Comparison of ENCODE assay signal across 8 cellular contexts in the genomic region with DNA sequence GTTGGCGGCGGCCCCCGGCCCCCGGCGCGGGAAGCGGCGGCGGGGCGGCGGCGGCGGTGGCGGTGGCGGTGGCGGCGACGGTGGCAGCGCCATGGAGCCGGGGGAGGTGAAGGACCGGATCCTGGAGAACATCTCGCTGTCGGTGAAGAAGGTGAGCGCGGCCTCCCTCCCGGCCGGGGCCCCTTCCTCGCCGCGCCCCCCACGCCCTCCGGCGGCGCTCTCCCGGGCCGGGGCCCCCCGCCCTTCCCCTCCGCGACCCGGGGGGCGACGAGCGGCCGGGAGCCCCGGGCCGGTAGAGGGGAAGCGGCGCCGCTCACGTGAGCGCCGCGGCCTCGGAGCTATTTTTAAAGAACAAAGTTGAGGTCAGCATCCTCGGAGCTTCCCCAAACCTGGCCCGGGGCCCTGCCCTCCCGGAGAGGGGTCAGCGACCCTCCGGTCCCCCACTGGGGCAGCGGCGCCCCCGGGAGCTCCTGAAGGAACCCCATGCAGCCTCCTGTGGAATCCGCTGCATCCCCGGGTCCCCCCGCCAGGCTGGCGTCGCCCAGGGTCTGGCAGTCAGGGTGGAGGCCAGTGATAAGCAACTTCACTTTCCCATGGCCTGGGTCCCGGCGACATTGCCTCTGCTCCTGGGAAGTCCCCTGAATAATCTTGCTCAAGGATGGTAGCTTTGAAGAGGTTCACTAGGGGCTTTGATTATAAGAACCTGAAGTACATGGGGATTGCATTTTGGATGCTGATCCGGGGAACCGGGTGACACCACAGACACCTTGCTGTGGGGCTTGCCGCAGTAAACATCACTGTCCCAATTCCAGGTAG. TPM values are rescaled to one million over a fixed set of nuclear protein-coding genes. Genes with fewer than 3 reads are reported as not detected.
A peak's percentile ranks its signal among the peaks of the same experiment; 100 is the strongest.
DNase-seq lines count a peak whose midpoint lies in the region; ATAC-seq and TF ChIP-seq lines count a peak whose summit lies in the region.

No MANE protein-coding gene starts in this region.

- TF ChIP-seq CTCF in DOHH2 (IDR thresholded peaks at IDR 0.05; ENCODE audit: low read depth, low read length, poor library complexity, severe bottlenecking): no peak
- TF ChIP-seq CTCF in HEK293 (tag by site-specific recombination; IDR thresholded peaks at IDR 0.05): 0 out of 2 replicates have a peak, but pooled peaks have one; percentile 18
- TF ChIP-seq CTCF in astrocyte of the spinal cord (IDR thresholded peaks at IDR 0.05; ENCODE audit: low read depth, low read length): no peak

- peak overlapping the region; percentile 81 for H3K4me2 ChIP-seq in DOHH2 (ENCODE audit: low read length)

- DNase-seq in SJSA1 (ENCODE audit: low read depth in 1 of 2, low spot score in 2 of 2) (peak; percentile 59), astrocyte of the spinal cord (ENCODE audit: low read depth, low spot score) (no peak), NCI-H1105 (lab: John Stamatoyannopoulos, UW) (no peak)

- H3K9me3 ChIP-seq in DOHH2 (ENCODE audit: control insufficient read depth, insufficient read depth, low read length) (no peaks in the 10 kb centered on the region), HEK293 (ENCODE audit: control insufficient read depth, insufficient read depth, low read depth, low read length) (no peaks in the 10 kb centered on the region), SJSA1 (replicated peaks) (no peaks in the 10 kb centered on the region), iPS-15b (ENCODE audit: control insufficient read depth, insufficient read depth, low read length) (no peaks in the 10 kb centered on the region)

- POLR2A ChIA-PET in HEK293 (lab: Yijun Ruan, JAX): interaction anchor here (0.5 to 1.2 kb wide), 2 partner anchors 41 to 232 kb away, joined by 3 to 4 read pairs; no protein-coding TSS in a partner anchor

- H3K36me3 ChIP-seq in DOHH2 (ENCODE audit: control insufficient read depth, low read length) (0 out of 2 replicates have a peak, but pooled peaks cover 2% of the 10 kb centered on the region), HEK293 (ENCODE audit: control insufficient read depth in 2 of 2, insufficient read depth in 1 of 2, low read length in 2 of 2) (peaks cover 0 to 16% of the 10 kb centered on the region in 2 experiments; a peak in 1 of 3 replicates), SJSA1 (peaks cover 20% of the 10 kb centered on the region), iPS-15b (ENCODE audit: control insufficient read depth, insufficient read depth, low read length) (no peaks in the 10 kb centered on the region)

- H3K27ac ChIP-seq in DOHH2 (ENCODE audit: low read depth, low read length): peak overlapping the region; percentile 7; the same call in 1 of the 2 replicates
- peak overlapping the region; percentile 78 for H3K27ac ChIP-seq in HEK293 (ENCODE audit: extremely low read depth, low read depth, low read length)
- H3K27ac ChIP-seq in SJSA1: peak overlapping the region; percentile 73
- peak overlapping the region; percentile 81 to 100 (median 99) for H3K27ac ChIP-seq in skin epidermis

- H3K79me2 ChIP-seq in DOHH2 (ENCODE audit: control insufficient read depth, low read length): peaks cover 55% of the 10 kb centered on the region

- ATAC-seq in GM18511 (IDR thresholded peaks at IDR 0.05; ENCODE audit: unreplicated experiment): no peak

- in situ Hi-C loops in astrocyte of the spinal cord (cut with HindIII; ENCODE audit: low sequenced_read_pairs): no loop called here

- H3K4me3 ChIP-seq in DOHH2 (ENCODE audit: low read length) (peak overlapping the region; percentile 93), HEK293 (ENCODE audit: low read depth, low read length) (peak overlapping the region; percentile 83), SJSA1 (peak overlapping the region; percentile 94), astrocyte of the spinal cord (ENCODE audit: low read depth, low read length) (peak overlapping the region; percentile 80), iPS-15b (ENCODE audit: low read depth, low read length) (peak overlapping the region; percentile 70), skin epidermis (peak overlapping the region; percentile 68 to 93 (median 88))

- peaks cover 16% of the 10 kb centered on the region for H3F3A ChIP-seq in DOHH2 (ENCODE audit: control insufficient read depth, insufficient read depth)

- CTCF ChIA-PET in HEK293 (lab: Yijun Ruan, JAX): interaction anchor here (0.6 to 1.0 kb wide), 4 partner anchors 21 to 158 kb away, joined by 3 to 5 read pairs (median 4); a partner anchor contains a TSS

- H3K4me1 ChIP-seq in DOHH2 (ENCODE audit: control insufficient read depth, low read length): peaks cover 41% of the 10 kb centered on the region
- no peaks in the 10 kb centered on the region; the same call in 1 of the 2 replicates for H3K4me1 ChIP-seq in HEK293 (ENCODE audit: control insufficient read depth, insufficient read depth, low read length)
- peaks cover 28% of the 10 kb centered on the region for H3K4me1 ChIP-seq in SJSA1 (replicated peaks)
- H3K4me1 ChIP-seq in iPS-15b (ENCODE audit: control insufficient read depth, insufficient read depth, low read length): no peaks in the 10 kb centered on the region

- H3K27me3 ChIP-seq in DOHH2 (ENCODE audit: control insufficient read depth, low read length) (no peaks in the 10 kb centered on the region), SJSA1 (replicated peaks) (no peaks in the 10 kb centered on the region), iPS-15b (ENCODE audit: control insufficient read depth, insufficient read depth, low read length) (no peaks in the 10 kb centered on the region)

- peak overlapping the region; percentile 70 for H3K9ac ChIP-seq in iPS-15b (ENCODE audit: low read depth, low read length)

- H3K9me2 ChIP-seq in DOHH2 (replicated peaks; ENCODE audit: control insufficient read depth, low read length): no peaks in the 10 kb centered on the region

- H4K20me1 ChIP-seq in DOHH2 (ENCODE audit: control insufficient read depth, insufficient read depth, low read depth, low read length): peaks cover 4% of the 10 kb centered on the region; the same call in 1 of the 2 replicates

TF ChIP-seq in HEK293, 187 proteins besides CTCF, POLR2A, EP300 and RAD21 (continues in another document):
- TF ChIP-seq, protein P1, sequence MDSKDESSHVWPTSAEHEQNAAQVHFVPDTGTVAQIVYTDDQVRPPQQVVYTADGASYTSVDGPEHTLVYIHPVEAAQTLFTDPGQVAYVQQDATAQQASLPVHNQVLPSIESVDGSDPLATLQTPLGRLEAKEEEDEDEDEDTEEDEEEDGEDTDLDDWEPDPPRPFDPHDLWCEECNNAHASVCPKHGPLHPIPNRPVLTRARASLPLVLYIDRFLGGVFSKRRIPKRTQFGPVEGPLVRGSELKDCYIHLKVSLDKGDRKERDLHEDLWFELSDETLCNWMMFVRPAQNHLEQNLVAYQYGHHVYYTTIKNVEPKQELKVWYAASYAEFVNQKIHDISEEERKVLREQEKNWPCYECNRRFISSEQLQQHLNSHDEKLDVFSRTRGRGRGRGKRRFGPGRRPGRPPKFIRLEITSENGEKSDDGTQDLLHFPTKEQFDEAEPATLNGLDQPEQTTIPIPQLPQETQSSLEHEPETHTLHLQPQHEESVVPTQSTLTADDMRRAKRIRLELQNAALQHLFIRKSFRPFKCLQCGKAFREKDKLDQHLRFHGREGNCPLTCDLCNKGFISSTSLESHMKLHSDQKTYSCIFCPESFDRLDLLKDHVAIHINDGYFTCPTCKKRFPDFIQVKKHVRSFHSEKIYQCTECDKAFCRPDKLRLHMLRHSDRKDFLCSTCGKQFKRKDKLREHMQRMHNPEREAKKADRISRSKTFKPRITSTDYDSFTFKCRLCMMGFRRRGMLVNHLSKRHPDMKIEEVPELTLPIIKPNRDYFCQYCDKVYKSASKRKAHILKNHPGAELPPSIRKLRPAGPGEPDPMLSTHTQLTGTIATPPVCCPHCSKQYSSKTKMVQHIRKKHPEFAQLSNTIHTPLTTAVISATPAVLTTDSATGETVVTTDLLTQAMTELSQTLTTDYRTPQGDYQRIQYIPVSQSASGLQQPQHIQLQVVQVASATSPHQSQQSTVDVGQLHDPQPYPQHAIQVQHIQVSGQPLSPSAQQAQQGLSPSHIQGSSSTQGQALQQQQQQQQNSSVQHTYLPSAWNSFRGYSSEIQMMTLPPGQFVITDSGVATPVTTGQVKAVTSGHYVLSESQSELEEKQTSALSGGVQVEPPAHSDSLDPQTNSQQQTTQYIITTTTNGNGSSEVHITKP (tag by site-specific recombination; IDR thresholded peaks at IDR 0.05): peak; percentile 71
- no peak for TF ChIP-seq BCL11A (tag by site-specific recombination; IDR thresholded peaks at IDR 0.05; ENCODE audit: low read depth)
- no peak for TF ChIP-seq ZNF791 (tag by site-specific recombination; IDR thresholded peaks at IDR 0.05)
- no peak for TF ChIP-seq EGR2 (tag by site-specific recombination; IDR thresholded peaks at IDR 0.05; ENCODE audit: low read depth)
- TF ChIP-seq, protein P2, sequence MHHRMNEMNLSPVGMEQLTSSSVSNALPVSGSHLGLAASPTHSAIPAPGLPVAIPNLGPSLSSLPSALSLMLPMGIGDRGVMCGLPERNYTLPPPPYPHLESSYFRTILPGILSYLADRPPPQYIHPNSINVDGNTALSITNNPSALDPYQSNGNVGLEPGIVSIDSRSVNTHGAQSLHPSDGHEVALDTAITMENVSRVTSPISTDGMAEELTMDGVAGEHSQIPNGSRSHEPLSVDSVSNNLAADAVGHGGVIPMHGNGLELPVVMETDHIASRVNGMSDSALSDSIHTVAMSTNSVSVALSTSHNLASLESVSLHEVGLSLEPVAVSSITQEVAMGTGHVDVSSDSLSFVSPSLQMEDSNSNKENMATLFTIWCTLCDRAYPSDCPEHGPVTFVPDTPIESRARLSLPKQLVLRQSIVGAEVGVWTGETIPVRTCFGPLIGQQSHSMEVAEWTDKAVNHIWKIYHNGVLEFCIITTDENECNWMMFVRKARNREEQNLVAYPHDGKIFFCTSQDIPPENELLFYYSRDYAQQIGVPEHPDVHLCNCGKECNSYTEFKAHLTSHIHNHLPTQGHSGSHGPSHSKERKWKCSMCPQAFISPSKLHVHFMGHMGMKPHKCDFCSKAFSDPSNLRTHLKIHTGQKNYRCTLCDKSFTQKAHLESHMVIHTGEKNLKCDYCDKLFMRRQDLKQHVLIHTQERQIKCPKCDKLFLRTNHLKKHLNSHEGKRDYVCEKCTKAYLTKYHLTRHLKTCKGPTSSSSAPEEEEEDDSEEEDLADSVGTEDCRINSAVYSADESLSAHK (tag by site-specific recombination; IDR thresholded peaks at IDR 0.05): no peak
- no peak for TF ChIP-seq KLF7 (tag by site-specific recombination; IDR thresholded peaks at IDR 0.05; ENCODE audit: borderline replicate concordance)
- no peak for TF ChIP-seq ZNF140 (tag by site-specific recombination; IDR thresholded peaks at IDR 0.05)
- TF ChIP-seq ZNF112 (tag by site-specific recombination; IDR thresholded peaks at IDR 0.05): no peak
- 0 out of 2 replicates have a peak, but pooled peaks have one; percentile 15 for TF ChIP-seq ZXDB (tag by site-specific recombination; IDR thresholded peaks at IDR 0.05)
- no peak for TF ChIP-seq IKZF3 (tag by site-specific recombination; IDR thresholded peaks at IDR 0.05)
- TF ChIP-seq YY1 (tag by site-specific recombination; IDR thresholded peaks at IDR 0.05): no peak
- peak; percentile 90 for TF ChIP-seq ZIC2 (tag by site-specific recombination; IDR thresholded peaks at IDR 0.05)

RNA-seq across cellular contexts. Expression of a gene that starts 0.6 kb away (rescaled TPM):
- total RNA-seq in SJSA1 (2014; rRNA removed; shearing (Covaris generic)): 34.4 and 48.4 TPM in 2 replicates

RNA-seq across cellular contexts. Expression of a gene that starts 51.4 kb away (rescaled TPM):
- 0.22 and 0.92 TPM in 2 replicates for total RNA-seq in SJSA1 (2014; rRNA removed; shearing (Covaris generic))

RNA-seq across cellular contexts. Expression of a gene that starts 57.6 kb away (rescaled TPM):
- total RNA-seq in SJSA1 (2014; rRNA removed; shearing (Covaris generic)): not detected in 2 replicates

Comparison
In these comparisons a context has a peak if more than half of its experiments do, and no peak if none do; other contexts are left out.
1. H3K27ac ChIP-seq: peak in every context shown above with its lines; median percentile 99 in skin epidermis; 78 in HEK293; 73 in SJSA1; 7 in DOHH2.
2. DNase-seq: peak in SJSA1 (2 of 2); none in astrocyte of the spinal cord (single experiment) and NCI-H1105 (single experiment).
3. Peak in every context shown above with its lines, with median percentiles within 50 percentile points of each other: H3K4me3 ChIP-seq.